ENCODE assay signal across 12 cellular contexts in genomic region chr10:89633484-89633883, GRCh38. TPM values are rescaled to one million over a fixed set of nuclear protein-coding genes. Genes with fewer than 3 reads are reported as not detected.
DNase-seq lines count a peak whose midpoint lies in the region; ATAC-seq and TF ChIP-seq lines count a peak whose summit lies in the region.
"Had no signal": no experiment of that assay in that cellular context is flagged by ENCODE, and none has a peak within 500 bp of the region (broad histone marks: within the 10 kb centered on the region; RNA-seq: fewer than 3 reads in every experiment).

No MANE protein-coding gene starts in this region.

- no peak overlapping the region for H3K18ac ChIP-seq in neuronal stem cell (ENCODE audit: low read length)

- no peak overlapping the region for H3K9ac ChIP-seq in neuronal stem cell (ENCODE audit: low read depth, low read length, poor library complexity)

- no peak overlapping the region for H2BK15ac ChIP-seq in neuronal stem cell (ENCODE audit: low read length)

- H3K4ac ChIP-seq in neuronal stem cell (ENCODE audit: low read length), result no peak overlapping the region

- DNase-seq in AG20443 (ENCODE audit: low spot score) (peak; percentile 65), HuH-7 (ENCODE audit: low spot score) (peak; percentile 21), dedifferentiated amniotic fluid mesenchymal stem cell (ENCODE audit: extremely low spot score) (peak; percentile 81), lower lobe of right lung (no peak), KG1 (lab: John Stamatoyannopoulos, UW) (no peak), neuronal stem cell (ENCODE audit: low spot score) (no peak), NCI-H1105 (lab: John Stamatoyannopoulos, UW) (no peak), NCI-H128 (lab: John Stamatoyannopoulos, UW; ENCODE audit: unreplicated experiment) (no peak)
- DNase-seq: activated CD8-positive, alpha-beta memory T cell treated with anti-CD3 and anti-CD28 coated beads for 24 hours; left colon; NCI-H1417; thyroid gland had no signal

- no peak for TF ChIP-seq CTCF in lower lobe of right lung (IDR thresholded peaks at IDR 0.05)

- no peak overlapping the region for H3K4me2 ChIP-seq in neuronal stem cell (ENCODE audit: insufficient read depth, low read length, poor library complexity, severe bottlenecking)

- H3K4me3 ChIP-seq in lower lobe of right lung, result no peak overlapping the region
- no peak overlapping the region for H3K4me3 ChIP-seq in neuronal stem cell (ENCODE audit: low read length in 2 of 2)
- H3K4me3 ChIP-seq: thyroid gland had no signal

- peak; percentile 64 to 68 for ATAC-seq in lower lobe of right lung
- ATAC-seq: left colon had no signal

- no peak overlapping the region for H4K91ac ChIP-seq in neuronal stem cell (ENCODE audit: low read depth, low read length, poor library complexity)

- no peak overlapping the region for H2BK12ac ChIP-seq in neuronal stem cell (ENCODE audit: low read length)

- intact Hi-C loops in lower lobe of right lung (cut with DNase I), result no loop called here

- no peak overlapping the region for H2BK5ac ChIP-seq in neuronal stem cell (ENCODE audit: low read length)

- no peak overlapping the region for H3K23ac ChIP-seq in neuronal stem cell (ENCODE audit: low read depth, low read length, poor library complexity)

- no peak overlapping the region for H2AK5ac ChIP-seq in neuronal stem cell (ENCODE audit: low read depth, low read length)

- no peaks in the 10 kb centered on the region for H3K4me1 ChIP-seq in lower lobe of right lung
- H3K4me1 ChIP-seq in neuronal stem cell (ENCODE audit: control insufficient read depth in 2 of 2, insufficient read depth in 1 of 2, low read depth in 1 of 2, low read length in 2 of 2), result no peaks in the 10 kb centered on the region

- H3K9me3 ChIP-seq in lower lobe of right lung (no peaks in the 10 kb centered on the region), neuronal stem cell (replicated peaks in 1 of 2; ENCODE audit: control insufficient read depth in 2 of 2, insufficient read depth in 1 of 2, low read depth in 1 of 2, low read length in 2 of 2) (no peaks in the 10 kb centered on the region)
- H3K9me3 ChIP-seq: thyroid gland had no signal

- H3K27ac ChIP-seq in lower lobe of right lung (no peak overlapping the region), neuronal stem cell (replicated peaks; ENCODE audit: low read length) (no peak overlapping the region)

- no peak overlapping the region for H4K8ac ChIP-seq in neuronal stem cell (ENCODE audit: low read depth, low read length)

- no peaks in the 10 kb centered on the region for H3K79me1 ChIP-seq in neuronal stem cell (ENCODE audit: low read depth, low read length)

- H3K36me3 ChIP-seq in lower lobe of right lung (no peaks in the 10 kb centered on the region), neuronal stem cell (replicated peaks in 1 of 2; ENCODE audit: control insufficient read depth in 2 of 2, insufficient read depth in 2 of 2, low read length in 2 of 2) (peaks cover 5 to 67% of the 10 kb centered on the region in 2 donors)
- H3K36me3 ChIP-seq: thyroid gland had no signal

- H3K14ac ChIP-seq in neuronal stem cell (ENCODE audit: low read length), result no peak overlapping the region

- H2AFZ ChIP-seq in neuronal stem cell (ENCODE audit: low read length), result no peak overlapping the region

- H3K27me3 ChIP-seq in lower lobe of right lung (ENCODE audit: low read depth) (no peaks in the 10 kb centered on the region), neuronal stem cell (ENCODE audit: control insufficient read depth in 3 of 3, insufficient read depth in 3 of 3, low read depth in 1 of 3, low read length in 3 of 3) (no peaks in the 10 kb centered on the region)
- H3K27me3 ChIP-seq: thyroid gland had no signal

- H2BK120ac ChIP-seq in neuronal stem cell (ENCODE audit: low read depth, low read length), result no peak overlapping the region

RNA-seq across cellular contexts. Expression of gene PANK1, which starts 11.6 kb away (rescaled TPM):
- total RNA-seq in lower lobe of right lung, result 8.2 TPM
- polyA plus RNA-seq in neuronal stem cell (2013, experiment 1 of 2), result 35.2 TPM
- 37.7 TPM for polyA plus RNA-seq in neuronal stem cell (2013, experiment 2 of 2)

Comparison
In these comparisons a context has a peak if more than half of its experiments do, and no peak if none do; other contexts are left out.
1. DNase-seq: peak in AG20443 (single experiment), HuH-7 (single experiment) and dedifferentiated amniotic fluid mesenchymal stem cell (single experiment); none in lower lobe of right lung (single experiment), KG1 (single experiment), neuronal stem cell (single experiment), NCI-H1105 (single experiment) and NCI-H128 (single experiment).